In the genomic region with DNA sequence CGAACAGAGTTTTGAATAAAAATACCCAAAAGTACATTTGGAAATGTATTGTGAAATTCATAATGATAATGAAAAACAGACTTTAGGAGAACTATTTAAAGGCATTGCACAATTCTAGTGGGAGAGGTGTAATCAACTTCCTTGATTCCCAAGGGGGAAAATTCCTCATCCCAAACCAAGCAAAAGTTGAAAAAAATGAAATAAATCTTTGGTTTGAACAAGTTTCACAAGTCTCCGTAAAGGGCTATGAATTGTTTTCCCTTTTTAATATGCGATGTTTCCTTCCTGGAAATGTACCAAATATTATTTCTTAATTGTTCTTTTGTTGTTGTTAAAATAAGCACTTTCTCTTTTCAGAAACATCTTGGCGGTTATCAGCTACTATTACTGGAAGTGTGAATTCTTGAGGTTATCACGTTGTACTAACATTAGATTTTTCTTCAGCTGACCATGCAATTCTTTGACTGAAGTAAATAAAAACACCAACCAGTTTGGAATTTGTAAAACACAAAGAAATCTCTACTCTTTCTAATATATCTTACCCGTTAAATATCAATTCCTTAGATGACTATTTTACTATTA, we compare ENCODE assay signal across 19 cellular contexts. TPM values are rescaled to one million over a fixed set of nuclear protein-coding genes. Genes with fewer than 3 reads are reported as not detected.
DNase-seq lines count a peak whose midpoint lies in the region; ATAC-seq and TF ChIP-seq lines count a peak whose summit lies in the region.
"Had no signal": no experiment of that assay in that cellular context is flagged by ENCODE, and none has a peak within 500 bp of the region (broad histone marks: within the 10 kb centered on the region; RNA-seq: fewer than 3 reads in every experiment).

No MANE protein-coding gene starts in this region.

- no peak overlapping the region for H3K4me3 ChIP-seq in AG09309 (ENCODE audit: control insufficient read depth, low read depth, low read length)
- no peak overlapping the region for H3K4me3 ChIP-seq in RWPE2 (ENCODE audit: severe bottlenecking)
- H3K4me3 ChIP-seq in sigmoid colon, result no peak overlapping the region
- H3K4me3 ChIP-seq: body of pancreas, transverse colon had no signal

- no peak for ATAC-seq in RWPE2 (ENCODE audit: low read depth)
- no peak for ATAC-seq in GM19452 (IDR thresholded peaks at IDR 0.05; ENCODE audit: unreplicated experiment)
- ATAC-seq in stimulated activated naive CD8-positive, alpha-beta T cell treated with anti-CD3 and anti-CD28 coated beads, Interleukin-15, Interleukin-2, amounts not matched to agents 100 U/mL and 50 U/mL, for 24 hours, result no peak
- ATAC-seq: body of pancreas, T-helper 17 cell had no signal

- TF ChIP-seq EP300 in sigmoid colon (IDR thresholded peaks at IDR 0.05), result no peak

- intact Hi-C loops in sigmoid colon (cut with DNase I), result no loop called here

- WGBS in sigmoid colon, 2 donors, result 80 to 89% methylated on average over 6 of the region's 6 CpGs

- DNase-seq in AG09309 (ENCODE audit: low read depth), result peak; percentile 74
- no peak for DNase-seq in RWPE2 (ENCODE audit: low spot score)
- peak; percentile 83 for DNase-seq in fibroblast of the conjunctiva (ENCODE audit: low read depth)
- no peak for DNase-seq in sigmoid colon
- no peak for DNase-seq in GM13976 (ENCODE audit: low spot score)
- DNase-seq in stimulated activated naive CD8-positive, alpha-beta T cell treated with anti-CD3 and anti-CD28 coated beads, Interleukin-15, Interleukin-2, amounts not matched to agents 100 U/mL and 50 U/mL, for 24 hours, result no peak
- DNase-seq in NK-92 (lab: John Stamatoyannopoulos, UW; ENCODE audit: unreplicated experiment), result no peak
- DNase-seq: activated CD4-positive, CD25-positive, alpha-beta regulatory T cell treated with anti-CD3 and anti-CD28 coated beads, Interleukin-2, amount 50 U/mL, for 72 hours; activated gamma-delta T cell treated with Interleukin-2 at 50 U/mL for 16 hours; body of pancreas; Calu3; foreskin melanocyte; NCI-H1436 treated with DMSO at 0.1 percent for 48 hours; NCI-H2227 treated with DMSO at 0.1 percent for 48 hours; retina; SHP77 treated with DMSO at 0.1 percent for 48 hours; T-helper 17 cell; transverse colon had no signal

- H3K36me3 ChIP-seq in RWPE2 (ENCODE audit: low read depth), result no peaks in the 10 kb centered on the region
- no peaks in the 10 kb centered on the region for H3K36me3 ChIP-seq in sigmoid colon
- H3K36me3 ChIP-seq: transverse colon had no signal

- H3K27ac ChIP-seq in RWPE2 (ENCODE audit: poor library complexity, severe bottlenecking) (peak overlapping the region; percentile 7), sigmoid colon (peak overlapping the region in 3 of 4 donors; percentile 25 to 50 (median 44))
- H3K27ac ChIP-seq: body of pancreas had no signal

- H3K27me3 ChIP-seq in RWPE2 (ENCODE audit: insufficient read depth, poor library complexity, severe bottlenecking) (no peaks in the 10 kb centered on the region), sigmoid colon (no peaks in the 10 kb centered on the region)
- H3K27me3 ChIP-seq: body of pancreas, transverse colon had no signal

- H3K4me1 ChIP-seq in RWPE2 (ENCODE audit: insufficient read depth, poor library complexity, severe bottlenecking) (peaks cover 12% of the 10 kb centered on the region), sigmoid colon (no peaks in the 10 kb centered on the region)
- H3K4me1 ChIP-seq: body of pancreas, transverse colon had no signal

- in situ Hi-C loops in GM13976 (cut with MboI; ENCODE audit: low sequenced_read_pairs, unreplicated experiment), result no loop called here

- TF ChIP-seq POLR2A in sigmoid colon (IDR thresholded peaks at IDR 0.05), result no peak

- TF ChIP-seq CTCF in AG09309 (IDR thresholded peaks at IDR 0.05; ENCODE audit: control insufficient read depth, insufficient read depth, low read depth, low read length, missing control alignments) (no peak), RWPE2 (IDR thresholded peaks at IDR 0.05; ENCODE audit: poor library complexity, severe bottlenecking) (no peak), sigmoid colon (IDR thresholded peaks at IDR 0.05) (no peak), GM13976 (IDR thresholded peaks at IDR 0.05; ENCODE audit: borderline replicate concordance, control extremely low read depth, extremely low read depth, insufficient read depth, missing control alignments) (no peak)

- H3K9me3 ChIP-seq in RWPE2 (ENCODE audit: severe bottlenecking) (no peaks in the 10 kb centered on the region), sigmoid colon (no peaks in the 10 kb centered on the region)
- H3K9me3 ChIP-seq: body of pancreas, transverse colon had no signal

RNA-seq across cellular contexts. Expression of a gene that starts 59.3 kb away (rescaled TPM):
- total RNA-seq in sigmoid colon, result 10 to 100 TPM; 24.3 to 77.5 (median 52.4) TPM
- 1 to 10 TPM in 2 of 3 donors, under 1 TPM in 1; 0.23 to 2.9 (median 2.4) TPM for polyA plus RNA-seq in sigmoid colon

Comparison
In these comparisons a context has a peak if more than half of its experiments do, and no peak if none do; other contexts are left out.
1. DNase-seq: peak in AG09309 (single experiment) and fibroblast of the conjunctiva (single experiment); none in RWPE2 (single experiment), sigmoid colon (single experiment), GM13976 (single experiment), stimulated activated naive CD8-positive, alpha-beta T cell treated with anti-CD3 and anti-CD28 coated beads, Interleukin-15, Interleukin-2, amounts not matched to agents 100 U/mL and 50 U/mL, for 24 hours (single experiment) and NK-92 (single experiment).